In genomic region chr11:1168256-1168655, GRCh38 we compare ENCODE assay signal across 17 cellular contexts. TPM values are rescaled to one million over a fixed set of nuclear protein-coding genes. Genes with fewer than 3 reads are reported as not detected.
DNase-seq lines count a peak whose midpoint lies in the region; ATAC-seq and TF ChIP-seq lines count a peak whose summit lies in the region.
"Had no signal": no experiment of that assay in that cellular context is flagged by ENCODE, and none has a peak within 500 bp of the region (broad histone marks: within the 10 kb centered on the region; RNA-seq: fewer than 3 reads in every experiment).

No MANE protein-coding gene starts in this region.

- ATAC-seq in left ventricle myocardium superior = no peak
- no peak for ATAC-seq in right cardiac atrium
- ATAC-seq in RWPE2 (ENCODE audit: low read depth) = no peak
- ATAC-seq: CD8-positive, alpha-beta T cell had no signal

- H2BK5ac ChIP-seq in neuronal stem cell (ENCODE audit: low read length) = peak overlapping the region; percentile 82
- H2BK5ac ChIP-seq in H9 (ENCODE audit: insufficient read length, low read length) = no peak overlapping the region

- WGBS in right cardiac atrium = 87% methylated on average over 11 of the region's 11 CpGs
- no CpG with 5 or more reads among the region's 11 CpGs for WGBS in neuronal stem cell (ENCODE audit: extremely low coverage in 2 of 2, insufficient read length in 2 of 2, insufficient replicate concordance in 1 of 2), 2 donors
- no CpG with 5 or more reads among the region's 11 CpGs for WGBS in H9 (ENCODE audit: extremely low coverage, insufficient read length, low lambda C conversion rate)

- intact Hi-C loops in left ventricle myocardium superior (cut with micrococcal nuclease) = no loop called here
- intact Hi-C loops in right cardiac atrium (cut with DNase I) = no loop called here

- no peaks in the 10 kb centered on the region for H4K20me1 ChIP-seq in H9 (ENCODE audit: control insufficient read depth, insufficient read depth, insufficient read length)

- H3K4me3 Mint-ChIP-seq in CD8-positive, alpha-beta memory T cell = no peak overlapping the region
- H3K4me3 Mint-ChIP-seq in H9 = no peak overlapping the region
- H3K4me3 Mint-ChIP-seq: CD14-positive monocyte; CD8-positive, alpha-beta T cell had no signal

- H3K4me3 ChIP-seq in right cardiac atrium (ENCODE audit: low read length) (no peak overlapping the region), RWPE2 (ENCODE audit: severe bottlenecking) (no peak overlapping the region), neuronal stem cell (ENCODE audit: low read length in 2 of 2) (peak overlapping the region in 1 of 2 donors; percentile 62)
- no peak overlapping the region for H3K4me3 ChIP-seq in CD8-positive, alpha-beta memory T cell (ENCODE audit: low read length)
- H3K4me3 ChIP-seq: GM23248 had no signal

- no peak overlapping the region for H4K8ac ChIP-seq in neuronal stem cell (ENCODE audit: low read depth, low read length)
- no peak overlapping the region for H4K8ac ChIP-seq in H9 (replicated peaks; ENCODE audit: insufficient read length, low read depth, low read length)

- no peaks in the 10 kb centered on the region for H3K9me3 Mint-ChIP-seq in CD8-positive, alpha-beta memory T cell
- peaks cover 31 to 41% of the 10 kb centered on the region in 2 experiments for H3K9me3 Mint-ChIP-seq in H9
- H3K9me3 Mint-ChIP-seq: CD8-positive, alpha-beta T cell had no signal

- no peak overlapping the region for H3K56ac ChIP-seq in H9 (ENCODE audit: insufficient read length, low read depth, low read length)

- H3K23ac ChIP-seq in neuronal stem cell (ENCODE audit: low read depth, low read length, poor library complexity) (no peak overlapping the region), H9 (ENCODE audit: insufficient read length, low read depth, low read length) (no peak overlapping the region)

- H3T11ph ChIP-seq in H9 (ENCODE audit: low read length) = no peak overlapping the region

- H4K5ac ChIP-seq in H9 (ENCODE audit: insufficient read length, low read depth, low read length) = no peak overlapping the region

- peaks cover 0 to 3% of the 10 kb centered on the region in 2 donors for H3K27me3 Mint-ChIP-seq in CD8-positive, alpha-beta memory T cell
- peaks cover 3% of the 10 kb centered on the region for H3K27me3 Mint-ChIP-seq in H9 (ENCODE audit: low read depth)

- H2BK12ac ChIP-seq in neuronal stem cell (ENCODE audit: low read length) (no peak overlapping the region), H9 (ENCODE audit: insufficient read length, low read depth, low read length) (no peak overlapping the region)

- H2BK120ac ChIP-seq in neuronal stem cell (ENCODE audit: low read depth, low read length) = no peak overlapping the region
- no peak overlapping the region for H2BK120ac ChIP-seq in H9 (ENCODE audit: low read depth, low read length, poor library complexity, severe bottlenecking)

- no peak overlapping the region for H3K27ac Mint-ChIP-seq in CD8-positive, alpha-beta memory T cell
- no peak overlapping the region for H3K27ac Mint-ChIP-seq in H9
- H3K27ac Mint-ChIP-seq: CD14-positive monocyte; CD8-positive, alpha-beta T cell had no signal

- H3K18ac ChIP-seq in neuronal stem cell (ENCODE audit: low read length) (peak overlapping the region; percentile 57), H9 (ENCODE audit: insufficient read length, low read depth, low read length) (no peak overlapping the region)

- H2AFZ ChIP-seq in neuronal stem cell (ENCODE audit: low read length) = no peak overlapping the region
- no peak overlapping the region for H2AFZ ChIP-seq in H9 (ENCODE audit: low read length)
- H2AFZ ChIP-seq: GM23248 had no signal

- H3K14ac ChIP-seq in neuronal stem cell (ENCODE audit: low read length) (no peak overlapping the region), H9 (ENCODE audit: insufficient read depth, low read length) (no peak overlapping the region)

- no peaks in the 10 kb centered on the region for H3K79me2 ChIP-seq in H9 (ENCODE audit: insufficient read depth, low read length)

- H3K27ac ChIP-seq in right cardiac atrium (ENCODE audit: low read length) = no peak overlapping the region
- no peak overlapping the region for H3K27ac ChIP-seq in RWPE2 (ENCODE audit: poor library complexity, severe bottlenecking)
- no peak overlapping the region for H3K27ac ChIP-seq in neuronal stem cell (replicated peaks; ENCODE audit: low read length)
- no peak overlapping the region for H3K27ac ChIP-seq in CD8-positive, alpha-beta memory T cell (ENCODE audit: low read depth, low read length)
- H3K27ac ChIP-seq in H9 (ENCODE audit: insufficient read length, low read depth, low read length) = no peak overlapping the region
- H3K27ac ChIP-seq: GM23248 had no signal

- H3K4me1 ChIP-seq in right cardiac atrium (ENCODE audit: control insufficient read depth, insufficient read depth, low read length) (no peaks in the 10 kb centered on the region), RWPE2 (ENCODE audit: insufficient read depth, poor library complexity, severe bottlenecking) (no peaks in the 10 kb centered on the region), neuronal stem cell (ENCODE audit: control insufficient read depth in 2 of 2, insufficient read depth in 1 of 2, low read depth in 1 of 2, low read length in 2 of 2) (no peaks in the 10 kb centered on the region), H9 (ENCODE audit: insufficient read depth, low read length) (no peaks in the 10 kb centered on the region)
- no peaks in the 10 kb centered on the region for H3K4me1 ChIP-seq in CD8-positive, alpha-beta memory T cell (ENCODE audit: insufficient read depth, low read length)
- H3K4me1 ChIP-seq: Caco-2 had no signal

- H2BK15ac ChIP-seq in neuronal stem cell (ENCODE audit: low read length) (no peak overlapping the region), H9 (ENCODE audit: low read depth, low read length) (no peak overlapping the region)

- H3K4ac ChIP-seq in neuronal stem cell (ENCODE audit: low read length) (no peak overlapping the region), H9 (ENCODE audit: low read depth, low read length) (no peak overlapping the region)

- peak; percentile 1 for DNase-seq in left ventricle myocardium superior
- DNase-seq in right cardiac atrium = no peak
- DNase-seq in RWPE2 (ENCODE audit: low spot score) = peak; percentile 29
- no peak for DNase-seq in neuronal stem cell (ENCODE audit: low spot score)
- no peak for DNase-seq in NK-92 (lab: John Stamatoyannopoulos, UW; ENCODE audit: unreplicated experiment)
- DNase-seq in CD8-positive, alpha-beta memory T cell = no peak
- no peak for DNase-seq in T-helper 1 cell
- no peak for DNase-seq in H9
- DNase-seq: CD8-positive, alpha-beta T cell; DMS53; GF-D8; GM23248; IMR-90 had no signal

- no peaks in the 10 kb centered on the region for H3K36me3 Mint-ChIP-seq in CD8-positive, alpha-beta memory T cell
- peaks cover 0 to 4% (median 0%) of the 10 kb centered on the region in 3 experiments; a peak in 2 of 7 replicates for H3K36me3 Mint-ChIP-seq in H9 (ENCODE audit: insufficient read depth in 1 of 3, low read depth in 3 of 3)
- H3K36me3 Mint-ChIP-seq: CD14-positive monocyte; CD8-positive, alpha-beta T cell had no signal

- CTCF ChIA-PET in CD8-positive, alpha-beta memory T cell (lab: Charles Lee) = no interaction called here

- H3K4me2 ChIP-seq in neuronal stem cell (ENCODE audit: insufficient read depth, low read length, poor library complexity, severe bottlenecking) (no peak overlapping the region), H9 (ENCODE audit: insufficient read depth, insufficient read length, low read length) (no peak overlapping the region)

- H3K9me3 ChIP-seq in right cardiac atrium (ENCODE audit: control insufficient read depth, low read length) (no peaks in the 10 kb centered on the region), RWPE2 (ENCODE audit: severe bottlenecking) (no peaks in the 10 kb centered on the region), neuronal stem cell (replicated peaks in 1 of 2; ENCODE audit: control insufficient read depth in 2 of 2, insufficient read depth in 1 of 2, low read depth in 1 of 2, low read length in 2 of 2) (peaks cover 6 to 7% of the 10 kb centered on the region in 2 donors), H9 (ENCODE audit: control insufficient read depth, low read depth, low read length) (no peaks in the 10 kb centered on the region)
- no peaks in the 10 kb centered on the region for H3K9me3 ChIP-seq in CD8-positive, alpha-beta memory T cell (ENCODE audit: low read length)
- H3K9me3 ChIP-seq: Caco-2 had no signal

- H4K91ac ChIP-seq in neuronal stem cell (ENCODE audit: low read depth, low read length, poor library complexity) (no peak overlapping the region), H9 (ENCODE audit: insufficient read length, low read depth, low read length) (no peak overlapping the region)

- H3K4me1 Mint-ChIP-seq in CD8-positive, alpha-beta memory T cell = no peaks in the 10 kb centered on the region
- no peaks in the 10 kb centered on the region for H3K4me1 Mint-ChIP-seq in H9
- H3K4me1 Mint-ChIP-seq: CD14-positive monocyte had no signal

- H3K9ac ChIP-seq in neuronal stem cell (ENCODE audit: low read depth, low read length, poor library complexity) (no peak overlapping the region), H9 (ENCODE audit: extremely low read depth, insufficient read length, low read length) (no peak overlapping the region)
- H3K9ac ChIP-seq: GM23248 had no signal

- no peak for TF ChIP-seq CTCF in RWPE2 (IDR thresholded peaks at IDR 0.05; ENCODE audit: poor library complexity, severe bottlenecking)
- no peak for TF ChIP-seq CTCF in H9 (conservative IDR thresholded peaks at IDR 0.05)

- no peaks in the 10 kb centered on the region for H3K23me2 ChIP-seq in H9 (ENCODE audit: insufficient read length, low read depth, low read length, poor library complexity, severe bottlenecking)

- H3K79me1 ChIP-seq in neuronal stem cell (ENCODE audit: low read depth, low read length) (no peaks in the 10 kb centered on the region), H9 (ENCODE audit: insufficient read depth, low read depth, low read length, poor library complexity, severe bottlenecking) (no peaks in the 10 kb centered on the region)

- POLR2A ChIA-PET in CD8-positive, alpha-beta memory T cell (lab: Charles Lee) = no interaction called here

- H3K36me3 ChIP-seq in RWPE2 (ENCODE audit: low read depth) = no peaks in the 10 kb centered on the region
- H3K36me3 ChIP-seq in neuronal stem cell (replicated peaks in 1 of 2; ENCODE audit: control insufficient read depth in 2 of 2, insufficient read depth in 2 of 2, low read length in 2 of 2) = no peaks in the 10 kb centered on the region
- H3K36me3 ChIP-seq in CD8-positive, alpha-beta memory T cell (ENCODE audit: insufficient read depth, low read length) = no peaks in the 10 kb centered on the region

- H3K27me3 ChIP-seq in right cardiac atrium (ENCODE audit: control insufficient read depth, insufficient read depth) (no peaks in the 10 kb centered on the region), RWPE2 (ENCODE audit: insufficient read depth, poor library complexity, severe bottlenecking) (no peaks in the 10 kb centered on the region), neuronal stem cell (ENCODE audit: control insufficient read depth in 3 of 3, insufficient read depth in 3 of 3, low read depth in 1 of 3, low read length in 3 of 3) (peaks cover 0 to 9% (median 0%) of the 10 kb centered on the region in 3 experiments), H9 (ENCODE audit: insufficient read depth, low read length) (no peaks in the 10 kb centered on the region)
- no peaks in the 10 kb centered on the region for H3K27me3 ChIP-seq in CD8-positive, alpha-beta memory T cell (ENCODE audit: insufficient read depth, low read length, poor library complexity, severe bottlenecking)

- H2BK20ac ChIP-seq in H9 (ENCODE audit: low read depth, low read length, poor library complexity, severe bottlenecking) = no peak overlapping the region

- H2AK5ac ChIP-seq in neuronal stem cell (ENCODE audit: low read depth, low read length) (no peak overlapping the region), H9 (ENCODE audit: insufficient read length, low read length) (no peak overlapping the region)

RNA-seq across cellular contexts. Expression of gene MUC5AC, which starts 10.5 kb away (rescaled TPM):
- total RNA-seq in left ventricle myocardium superior = not detected
- not detected for total RNA-seq in right cardiac atrium
- polyA plus RNA-seq in right cardiac atrium = not detected
- polyA plus RNA-seq in neuronal stem cell (2013, experiment 1 of 2) = not detected
- polyA plus RNA-seq in neuronal stem cell (2013, experiment 2 of 2) = not detected
- total RNA-seq in CD8-positive, alpha-beta memory T cell = not detected
- not detected for polyA plus RNA-seq in CD8-positive, alpha-beta memory T cell
- total RNA-seq in H9 (2021) = not detected in 2 replicates
- total RNA-seq: CD8-positive, alpha-beta T cell; GM23248; IMR-90 had no signal
- polyA plus RNA-seq: BJ, CD14-positive monocyte, GM23248 had no signal

RNA-seq across cellular contexts. Expression of gene MUC5B, which starts 54.6 kb away (rescaled TPM):
- not detected for total RNA-seq in left ventricle myocardium superior
- total RNA-seq in right cardiac atrium = not detected
- under 0.01 TPM for polyA plus RNA-seq in right cardiac atrium
- 0.01 TPM for polyA plus RNA-seq in neuronal stem cell (2013, experiment 1 of 2)
- under 0.01 TPM for polyA plus RNA-seq in neuronal stem cell (2013, experiment 2 of 2)
- total RNA-seq in CD8-positive, alpha-beta memory T cell = not detected
- not detected for polyA plus RNA-seq in CD8-positive, alpha-beta memory T cell
- total RNA-seq in H9 (2021) = 0.02 TPM in 1 of 2 replicates, not detected in the other
- total RNA-seq: Caco-2; CD8-positive, alpha-beta T cell; GM23248; IMR-90 had no signal
- polyA plus RNA-seq: AG04450, BJ, CD14-positive monocyte, GM23248, IMR-90 had no signal

Comparison
In these comparisons a context has a peak if more than half of its experiments do, and no peak if none do; other contexts are left out.
1. DNase-seq: peak in left ventricle myocardium superior (single experiment) and RWPE2 (single experiment); none in right cardiac atrium (0 of 3), neuronal stem cell (single experiment), NK-92 (single experiment), CD8-positive, alpha-beta memory T cell (0 of 5), T-helper 1 cell (0 of 5) and H9 (single experiment).